27 cellular contexts compared by ENCODE assay signal in genomic region chr10:70568781-70569495, GRCh38. TPM values are rescaled to one million over a fixed set of nuclear protein-coding genes. Genes with fewer than 3 reads are reported as not detected.
"Had no signal": no experiment of that assay in that cellular context is flagged by ENCODE, and none has a peak within 500 bp of the region (broad histone marks: within the 10 kb centered on the region; RNA-seq: fewer than 3 reads in every experiment).

No MANE protein-coding gene starts in this region.

- H3K9me3 Mint-ChIP-seq: memory B cell; mesothelial cell of epicardium; nephron; stimulated activated memory B cell treated with anti-CD40 and anti-IgM and Interleukin-4, amounts not matched to agents 10 μg/mL and 1 μg/mL and 100 μg/mL, for 72 hours; stimulated activated naive CD8-positive, alpha-beta T cell treated with anti-CD3 and anti-CD28 coated beads, Interleukin-15, amount 100 ng/mL, for 72 hours had no signal

- ATAC-seq: esophagus mucosa; heart left ventricle; left lung; lower lobe of right lung; right lobe of liver; stimulated activated memory B cell treated with anti-CD40 and anti-IgM and Interleukin-4, amounts not matched to agents 10 μg/mL and 1 μg/mL and 100 μg/mL, for 72 hours; stimulated activated naive CD8-positive, alpha-beta T cell treated with anti-CD3 and anti-CD28 coated beads, Interleukin-15, amount 100 ng/mL, for 72 hours had no signal

- H3K4me1 Mint-ChIP-seq: mesothelial cell of epicardium, nephron had no signal

- H3K4me1 ChIP-seq: lower lobe of right lung, parathyroid adenoma, prostate gland, right lobe of liver, transverse colon had no signal

- H3K27ac Mint-ChIP-seq: memory B cell; mesothelial cell of epicardium; nephron; stimulated activated memory B cell treated with anti-CD40 and anti-IgM and Interleukin-4, amounts not matched to agents 10 μg/mL and 1 μg/mL and 100 μg/mL, for 72 hours; stimulated activated naive CD8-positive, alpha-beta T cell treated with anti-CD3 and anti-CD28 coated beads, Interleukin-15, amount 100 ng/mL, for 72 hours had no signal

- H3K27me3 ChIP-seq: cardiac muscle cell, dorsolateral prefrontal cortex, heart left ventricle, left lung, right lobe of liver, transverse colon had no signal

- H3K4me3 ChIP-seq: cardiac muscle cell, dorsolateral prefrontal cortex, heart left ventricle, left lung, lower lobe of right lung, prostate gland, right lobe of liver, skin epidermis, thoracic aorta, transverse colon had no signal

- H3K9me3 ChIP-seq: heart left ventricle, left lung, lower lobe of right lung, prostate gland, right lobe of liver, thoracic aorta, transverse colon had no signal

- H3K4me3 Mint-ChIP-seq: memory B cell; mesothelial cell of epicardium; nephron; stimulated activated memory B cell treated with anti-CD40 and anti-IgM and Interleukin-4, amounts not matched to agents 10 μg/mL and 1 μg/mL and 100 μg/mL, for 72 hours; stimulated activated naive CD8-positive, alpha-beta T cell treated with anti-CD3 and anti-CD28 coated beads, Interleukin-15, amount 100 ng/mL, for 72 hours had no signal

- H3K36me3 Mint-ChIP-seq: memory B cell; mesothelial cell of epicardium; stimulated activated memory B cell treated with anti-CD40 and anti-IgM and Interleukin-4, amounts not matched to agents 10 μg/mL and 1 μg/mL and 100 μg/mL, for 72 hours had no signal

- H2AFZ ChIP-seq: parathyroid adenoma had no signal

- H3K36me3 ChIP-seq: cardiac muscle cell, prostate gland, right lobe of liver, thoracic aorta, transverse colon had no signal

- H3K9ac ChIP-seq: parathyroid adenoma had no signal

- H3K27me3 Mint-ChIP-seq: memory B cell; stimulated activated memory B cell treated with anti-CD40 and anti-IgM and Interleukin-4, amounts not matched to agents 10 μg/mL and 1 μg/mL and 100 μg/mL, for 72 hours; stimulated activated naive CD8-positive, alpha-beta T cell treated with anti-CD3 and anti-CD28 coated beads, Interleukin-15, amount 100 ng/mL, for 72 hours had no signal

- H3K79me2 ChIP-seq: parathyroid adenoma had no signal

- DNase-seq: cortex of kidney; effector CD8-positive, alpha-beta T cell; hippocampal formation; lower lobe of right lung; occipital lobe; right lobe of liver; stimulated activated CD4-positive, alpha-beta T cell treated with anti-CD3 and anti-CD28 coated beads, Interleukin-4, amount 100 ng/mL, for 24 hours; stimulated activated naive CD8-positive, alpha-beta T cell treated with anti-CD3 and anti-CD28 coated beads, Interleukin-15, amount 100 ng/mL, for 72 hours; transverse colon had no signal

- H3K27ac ChIP-seq: cardiac muscle cell, dorsolateral prefrontal cortex, heart left ventricle, left lung, lower lobe of right lung, parathyroid adenoma, prostate gland, right lobe of liver, skin epidermis, thoracic aorta, transverse colon had no signal

RNA-seq across cellular contexts. Expression of gene PRF1, which starts 33.6 kb away (rescaled TPM):
- total RNA-seq: cardiac muscle cell, fibroblast of lung, frontal cortex, glomerular endothelial cell, myocyte, occipital lobe, renal cortical epithelial cell had no signal
- polyA plus RNA-seq: cardiac muscle cell, fibroblast of lung had no signal
